ENCODE assay signal across 11 cellular contexts in genomic region chr1:24946861-24947658, GRCh38. TPM values are rescaled to one million over a fixed set of nuclear protein-coding genes. Genes with fewer than 3 reads are reported as not detected.
DNase-seq lines count a peak whose midpoint lies in the region; ATAC-seq and TF ChIP-seq lines count a peak whose summit lies in the region.
"Had no signal": no experiment of that assay in that cellular context is flagged by ENCODE, and none has a peak within 500 bp of the region (broad histone marks: within the 10 kb centered on the region; RNA-seq: fewer than 3 reads in every experiment).

No MANE protein-coding gene starts in this region.

- peak; percentile 79 to 83 for ATAC-seq in activated CD4-positive, CD25-positive, alpha-beta regulatory T cell treated with anti-CD3 and anti-CD28 coated beads, Interleukin-2, amount 50 U/mL, for 24 hours
- peak; percentile 81 for ATAC-seq in GM21723 (IDR thresholded peaks at IDR 0.05; ENCODE audit: unreplicated experiment)

- TF ChIP-seq CTCF in Peyer's patch (IDR thresholded peaks at IDR 0.05) = no peak

- no peaks in the 10 kb centered on the region for H3K9me3 ChIP-seq in Peyer's patch

- H3K36me3 ChIP-seq in Peyer's patch = no peaks in the 10 kb centered on the region

- H3K4me1 ChIP-seq in Peyer's patch = peaks cover 0 to 5% (median 2%) of the 10 kb centered on the region in 4 donors

- no peaks in the 10 kb centered on the region for H3K27me3 ChIP-seq in Peyer's patch

- no peak for DNase-seq in activated CD4-positive, CD25-positive, alpha-beta regulatory T cell (lab: John Stamatoyannopoulos, UW)
- peak; percentile 58 for DNase-seq in HT1080 (ENCODE audit: low read depth)
- DNase-seq in renal cortical epithelial cell (ENCODE audit: low read depth) = peak; percentile 62
- no peak for DNase-seq in Peyer's patch
- no peak for DNase-seq in GF-D8 (lab: John Stamatoyannopoulos, UW)
- DNase-seq in RKO (ENCODE audit: low spot score) = no peak
- DNase-seq: glutamatergic neuron, small intestine had no signal

- no peak overlapping the region for H3K4me3 ChIP-seq in Peyer's patch

- no peak for TF ChIP-seq POLR2A in Peyer's patch (IDR thresholded peaks at IDR 0.05)

- peak overlapping the region in 1 of 4 donors; percentile 52 for H3K27ac ChIP-seq in Peyer's patch

RNA-seq across cellular contexts. Expression of gene RUNX3, which starts 17.0 kb away (rescaled TPM):
- 3.2 and 5.5 TPM in 2 replicates for total RNA-seq in HT1080 (2014; rRNA removed; shearing (Covaris generic))
- 17.1 and 19.5 TPM in 2 replicates for polyA plus RNA-seq in HT1080 (2015; cell fraction: cytosol; rRNA removed)
- 10.6 and 14.8 TPM in 2 replicates for polyA plus RNA-seq in HT1080 (2015; cell fraction: nucleus; rRNA removed)
- 0.05 TPM in 1 of 2 replicates, not detected in the other for total RNA-seq in renal cortical epithelial cell
- 1 to 10 TPM; 2.1 to 9.9 (median 6.0) TPM for total RNA-seq in Peyer's patch
- total RNA-seq: LHCN-M2 had no signal

Comparison
In these comparisons a context has a peak if more than half of its experiments do, and no peak if none do; other contexts are left out.
1. DNase-seq: peak in HT1080 (single experiment) and renal cortical epithelial cell (single experiment); none in activated CD4-positive, CD25-positive, alpha-beta regulatory T cell (0 of 4), Peyer's patch (0 of 3), GF-D8 (single experiment) and RKO (single experiment).